ENCODE assay signal across 34 cellular contexts in the genomic region with DNA sequence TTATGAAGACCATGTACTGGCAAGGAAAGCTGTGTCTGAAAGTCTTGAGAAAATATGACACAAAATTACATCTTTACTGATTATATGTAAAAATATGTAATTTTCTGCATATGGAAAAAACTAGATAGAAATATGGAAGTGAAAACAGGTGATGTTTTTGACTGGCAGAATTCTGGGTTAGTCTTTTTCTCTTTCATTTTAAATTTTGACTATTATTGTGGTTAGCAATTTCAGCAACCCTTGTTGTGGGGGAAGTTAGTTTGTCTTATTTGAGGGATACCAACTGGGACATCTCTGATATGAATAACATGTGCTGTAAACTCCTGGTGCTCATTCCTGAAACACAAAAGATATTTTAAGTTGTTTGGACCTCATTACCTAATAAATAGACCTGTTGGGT. TPM values are rescaled to one million over a fixed set of nuclear protein-coding genes. Genes with fewer than 3 reads are reported as not detected.
A peak's percentile ranks its signal among the peaks of the same experiment; 100 is the strongest.
DNase-seq lines count a peak whose midpoint lies in the region; ATAC-seq and TF ChIP-seq lines count a peak whose summit lies in the region.
"Had no signal": no experiment of that assay in that cellular context is flagged by ENCODE, and none has a peak within 500 bp of the region (broad histone marks: within the 10 kb centered on the region; RNA-seq: fewer than 3 reads in every experiment).

No MANE protein-coding gene starts in this region.

- H3K27me3 ChIP-seq in osteoblast (ENCODE audit: insufficient read depth, low read length), result no peaks in the 10 kb centered on the region
- H3K27me3 ChIP-seq: foreskin keratinocyte, heart right ventricle, upper lobe of left lung had no signal

- H3K4me1 Mint-ChIP-seq in activated naive CD4-positive, alpha-beta T cell treated with anti-CD3 and anti-CD28 coated beads for 36 hours (ENCODE audit: low read depth), result no peaks in the 10 kb centered on the region
- no peaks in the 10 kb centered on the region for H3K4me1 Mint-ChIP-seq in activated CD4-positive, alpha-beta memory T cell treated with anti-CD3 and anti-CD28 coated beads for 36 hours (ENCODE audit: low read depth)
- H3K4me1 Mint-ChIP-seq: endodermal cell, T-helper 17 cell had no signal

- no peaks in the 10 kb centered on the region for H3K36me3 ChIP-seq in osteoblast (ENCODE audit: insufficient read depth, low read length)
- H3K36me3 ChIP-seq: heart right ventricle, lower lobe of right lung, upper lobe of left lung had no signal

- H3K9me3 Mint-ChIP-seq in activated naive CD4-positive, alpha-beta T cell treated with anti-CD3 and anti-CD28 coated beads for 36 hours, result no peaks in the 10 kb centered on the region
- H3K9me3 Mint-ChIP-seq in activated CD4-positive, alpha-beta memory T cell treated with anti-CD3 and anti-CD28 coated beads for 36 hours, result no peaks in the 10 kb centered on the region
- H3K9me3 Mint-ChIP-seq: activated naive CD8-positive, alpha-beta T cell treated with anti-CD3 and anti-CD28 coated beads for 36 hours; dendritic cell treated with granulocyte-macrophage colony-stimulating factor and Interleukin-4, amounts not matched to agents 40 ng/mL and 50 ng/mL, for 4 days; endodermal cell; natural killer cell treated with Interleukin-12 subunit alpha and Interleukin-12 subunit beta and Interleukin-15 and Interleukin-18, amount 100 ng/mL, for 72 hours had no signal

- H4K20me1 ChIP-seq in osteoblast (ENCODE audit: insufficient read depth, low read length), result no peaks in the 10 kb centered on the region

- no peak overlapping the region for H3K4me3 ChIP-seq in osteoblast (ENCODE audit: insufficient read depth, low read length)
- H3K4me3 ChIP-seq: heart right ventricle, lower lobe of right lung, SK-N-MC, upper lobe of left lung had no signal

- POLR2A ChIA-PET in activated CD4-positive, alpha-beta memory T cell treated with anti-CD3 and anti-CD28 coated beads for 36 hours (lab: Charles Lee), result no interaction called here

- H2AFZ ChIP-seq in osteoblast (ENCODE audit: low read length), result no peak overlapping the region

- in situ Hi-C loops in G401 (cut with HindIII; ENCODE audit: low sequenced_read_pairs), result no loop called here

- ATAC-seq in GM18868 (IDR thresholded peaks at IDR 0.05; ENCODE audit: unreplicated experiment) (peak; percentile 67), GM21529 (IDR thresholded peaks at IDR 0.05; ENCODE audit: unreplicated experiment) (peak; percentile 67), HG03025 (IDR thresholded peaks at IDR 0.05; ENCODE audit: low FRiP score, unreplicated experiment) (peak; percentile 71)
- ATAC-seq: activated CD8-positive, alpha-beta T cell treated with anti-CD3 and anti-CD28 coated beads, Interleukin-2, amount 10 ng/mL, durations not matched to agents 7 days and 5 days; esophagus mucosa; foreskin keratinocyte; heart right ventricle; lower lobe of right lung; natural killer cell treated with Interleukin-12 subunit alpha and Interleukin-12 subunit beta and Interleukin-15 and Interleukin-18, amount 100 ng/mL, for 72 hours; T-helper 17 cell had no signal

- no peak overlapping the region for H3K4me3 Mint-ChIP-seq in activated naive CD4-positive, alpha-beta T cell treated with anti-CD3 and anti-CD28 coated beads for 36 hours
- no peak overlapping the region for H3K4me3 Mint-ChIP-seq in activated CD4-positive, alpha-beta memory T cell treated with anti-CD3 and anti-CD28 coated beads for 36 hours
- H3K4me3 Mint-ChIP-seq: activated CD8-positive, alpha-beta T cell treated with anti-CD3 and anti-CD28 coated beads, Interleukin-2, amount 10 ng/mL, durations not matched to agents 7 days and 5 days; activated naive CD8-positive, alpha-beta T cell treated with anti-CD3 and anti-CD28 coated beads for 36 hours; dendritic cell treated with granulocyte-macrophage colony-stimulating factor and Interleukin-4, amounts not matched to agents 40 ng/mL and 50 ng/mL, for 4 days; endodermal cell; natural killer cell treated with Interleukin-12 subunit alpha and Interleukin-12 subunit beta and Interleukin-15 and Interleukin-18, amount 100 ng/mL, for 72 hours; stimulated activated naive B cell treated with anti-CD40 and anti-IgM and Interleukin-4, amounts not matched to agents 10 μg/mL and 1 μg/mL and 100 μg/mL, for 72 hours; T-helper 17 cell had no signal

- intact Hi-C loops in activated naive CD4-positive, alpha-beta T cell treated with anti-CD3 and anti-CD28 coated beads for 36 hours (cut with micrococcal nuclease), result no loop called here
- intact Hi-C loops in activated CD4-positive, alpha-beta memory T cell treated with anti-CD3 and anti-CD28 coated beads for 36 hours (cut with micrococcal nuclease), result no loop called here

- no peak overlapping the region for H3K27ac Mint-ChIP-seq in activated naive CD4-positive, alpha-beta T cell treated with anti-CD3 and anti-CD28 coated beads for 36 hours
- H3K27ac Mint-ChIP-seq in activated CD4-positive, alpha-beta memory T cell treated with anti-CD3 and anti-CD28 coated beads for 36 hours, result no peak overlapping the region
- H3K27ac Mint-ChIP-seq: activated CD8-positive, alpha-beta T cell treated with anti-CD3 and anti-CD28 coated beads, Interleukin-2, amount 10 ng/mL, durations not matched to agents 7 days and 5 days; activated naive CD8-positive, alpha-beta T cell treated with anti-CD3 and anti-CD28 coated beads for 36 hours; dendritic cell treated with granulocyte-macrophage colony-stimulating factor and Interleukin-4, amounts not matched to agents 40 ng/mL and 50 ng/mL, for 4 days; endodermal cell; natural killer cell treated with Interleukin-12 subunit alpha and Interleukin-12 subunit beta and Interleukin-15 and Interleukin-18, amount 100 ng/mL, for 72 hours; T-helper 17 cell had no signal

- peaks cover 6% of the 10 kb centered on the region for H3K27me3 Mint-ChIP-seq in activated naive CD4-positive, alpha-beta T cell treated with anti-CD3 and anti-CD28 coated beads for 36 hours (ENCODE audit: low read depth)
- peaks cover 7% of the 10 kb centered on the region for H3K27me3 Mint-ChIP-seq in activated CD4-positive, alpha-beta memory T cell treated with anti-CD3 and anti-CD28 coated beads for 36 hours

- H3K36me3 Mint-ChIP-seq in activated naive CD4-positive, alpha-beta T cell treated with anti-CD3 and anti-CD28 coated beads for 36 hours (ENCODE audit: low read depth), result no peaks in the 10 kb centered on the region
- no peaks in the 10 kb centered on the region for H3K36me3 Mint-ChIP-seq in activated CD4-positive, alpha-beta memory T cell treated with anti-CD3 and anti-CD28 coated beads for 36 hours
- H3K36me3 Mint-ChIP-seq: activated naive CD8-positive, alpha-beta T cell treated with anti-CD3 and anti-CD28 coated beads for 36 hours; natural killer cell treated with Interleukin-12 subunit alpha and Interleukin-12 subunit beta and Interleukin-15 and Interleukin-18, amount 100 ng/mL, for 72 hours; stimulated activated naive B cell treated with anti-CD40 and anti-IgM and Interleukin-4, amounts not matched to agents 10 μg/mL and 1 μg/mL and 100 μg/mL, for 72 hours had no signal

- DNase-seq in osteoblast (ENCODE audit: insufficient read length, low spot score, missing footprints) (no peak), G401 (ENCODE audit: low spot score) (no peak)
- no peak for DNase-seq in activated naive CD4-positive, alpha-beta T cell treated with anti-CD3 and anti-CD28 coated beads for 36 hours
- no peak for DNase-seq in activated CD4-positive, alpha-beta memory T cell treated with anti-CD3 and anti-CD28 coated beads for 36 hours
- DNase-seq: activated CD4-positive, alpha-beta T cell treated with anti-CD3 and anti-CD28 coated beads for 1 hour; activated CD8-positive, alpha-beta T cell treated with anti-CD3 and anti-CD28 coated beads, Interleukin-2, amount 10 ng/mL, durations not matched to agents 7 days and 5 days; activated effector memory CD4-positive, alpha-beta T cell treated with Interleukin-2 at 50 U/mL for 16 hours; activated naive CD8-positive, alpha-beta T cell treated with anti-CD3 and anti-CD28 coated beads for 36 hours; C1 segment of cervical spinal cord; central memory CD4-positive, alpha-beta T cell; DMS79; endodermal cell; foreskin keratinocyte; GF-D8; HCEC 1CT; heart right ventricle; kidney glomerular epithelial cell; lower lobe of right lung; NCI-H1417 treated with DMSO at 0.1 percent for 48 hours; NCI-H2107; NCI-H446 treated with DMSO at 0.1 percent for 48 hours; stimulated activated CD4-positive, alpha-beta T cell treated with anti-CD3 and anti-CD28 coated beads, Interleukin-15, amount 100 ng/mL, for 24 hours; stimulated activated naive B cell treated with anti-CD40 and anti-IgM and Interleukin-4, amounts not matched to agents 10 μg/mL and 1 μg/mL and 100 μg/mL, for 72 hours; T-helper 17 cell; upper lobe of left lung had no signal

- no peak overlapping the region for H3K27ac ChIP-seq in osteoblast (ENCODE audit: low read depth, low read length)
- H3K27ac ChIP-seq: foreskin keratinocyte, heart right ventricle, HL-60, KMS-11, lower lobe of right lung, SK-N-MC, upper lobe of left lung had no signal

- CTCF ChIA-PET in activated naive CD4-positive, alpha-beta T cell treated with anti-CD3 and anti-CD28 coated beads for 36 hours (lab: Charles Lee), result no interaction called here
- CTCF ChIA-PET in activated CD4-positive, alpha-beta memory T cell treated with anti-CD3 and anti-CD28 coated beads for 36 hours (lab: Charles Lee), result no interaction called here

- H3K4me1 ChIP-seq in osteoblast (ENCODE audit: insufficient read depth, low read length), result no peaks in the 10 kb centered on the region
- H3K4me1 ChIP-seq: foreskin keratinocyte, heart right ventricle, lower lobe of right lung, upper lobe of left lung had no signal

- H3K79me2 ChIP-seq in osteoblast (ENCODE audit: insufficient read depth, low read length), result no peaks in the 10 kb centered on the region

- H3K9me3 ChIP-seq in osteoblast (ENCODE audit: low read depth, low read length), result no peaks in the 10 kb centered on the region
- H3K9me3 ChIP-seq: heart right ventricle, lower lobe of right lung, upper lobe of left lung had no signal

- no peak overlapping the region for H3K4me2 ChIP-seq in osteoblast (ENCODE audit: insufficient read depth, low read length)
- H3K4me2 ChIP-seq: KMS-11 had no signal

- no peak for TF ChIP-seq CTCF in osteoblast (IDR thresholded peaks at IDR 0.05; ENCODE audit: extremely low read depth, low read depth, low read length)

RNA-seq across cellular contexts. Expression of gene CPEB2, which starts 49.9 kb away (rescaled TPM):
- total RNA-seq in osteoblast, result 23.9 and 27.7 TPM in 2 replicates
- not detected in 2 replicates for total RNA-seq in G401 (2014; rRNA removed; shearing (Covaris generic))
- total RNA-seq in activated naive CD4-positive, alpha-beta T cell treated with anti-CD3 and anti-CD28 coated beads for 36 hours, result 1 to 10 TPM; 4.4 to 5.4 TPM
- total RNA-seq in activated CD4-positive, alpha-beta memory T cell treated with anti-CD3 and anti-CD28 coated beads for 36 hours, result 1 to 10 TPM; 9.5 to 9.8 TPM
